Comparison of ENCODE assay signal across 12 cellular contexts in the genomic region with DNA sequence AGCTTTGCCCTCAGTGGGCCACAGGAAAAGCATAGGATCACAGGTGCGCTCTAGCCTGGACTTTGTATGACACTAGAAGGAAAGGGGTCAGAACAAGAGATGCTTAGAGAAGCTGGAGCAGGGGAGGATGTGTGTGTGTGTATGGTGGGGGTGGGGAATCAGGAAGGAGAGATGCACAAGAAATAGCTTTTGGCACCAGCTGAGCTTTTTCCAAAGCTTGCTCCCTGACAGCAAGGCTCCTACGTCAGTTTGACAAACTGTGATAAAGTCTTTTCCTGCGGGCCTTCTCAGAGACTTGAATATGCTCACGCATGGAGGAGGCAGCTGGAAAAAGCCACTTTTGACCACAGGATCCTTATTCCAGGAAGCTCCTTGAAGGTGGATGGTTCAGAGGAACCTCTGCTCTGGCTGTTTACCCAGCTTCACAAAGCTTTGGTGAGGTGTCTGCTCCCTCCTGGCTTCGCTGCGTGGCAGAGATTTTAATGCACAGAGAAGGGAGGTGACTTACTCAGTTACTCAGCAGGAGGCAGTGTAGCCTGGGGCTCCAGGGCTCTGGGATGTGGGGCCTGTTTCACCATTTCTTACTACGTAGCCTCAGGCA. TPM values are rescaled to one million over a fixed set of nuclear protein-coding genes. Genes with fewer than 3 reads are reported as not detected.
A peak's percentile ranks its signal among the peaks of the same experiment; 100 is the strongest.
DNase-seq lines count a peak whose midpoint lies in the region; ATAC-seq and TF ChIP-seq lines count a peak whose summit lies in the region.
"Had no signal": no experiment of that assay in that cellular context is flagged by ENCODE, and none has a peak within 500 bp of the region (broad histone marks: within the 10 kb centered on the region; RNA-seq: fewer than 3 reads in every experiment).

No MANE protein-coding gene starts in this region.

- intact Hi-C loops in lower leg skin (cut with DNase I; ENCODE audit: low total_unique reads), result loop anchor here (10.0 kb wide), 1 partner anchor 621 kb away; the partner anchor contains the start of gene PLA2G6

- H3K27me3 ChIP-seq in liver (ENCODE audit: control insufficient read depth in 4 of 4, insufficient read depth in 4 of 4, low read length in 3 of 4) (no peaks in the 10 kb centered on the region), suprapubic skin (no peaks in the 10 kb centered on the region)

- ATAC-seq in HG02642 (IDR thresholded peaks at IDR 0.05; ENCODE audit: poor library complexity, unreplicated experiment), result no peak
- ATAC-seq: activated T-cell treated with anti-CD3 and anti-CD28 coated beads, Interleukin-2, amount 50 U/mL, for 72 hours; stimulated activated naive B cell treated with anti-CD40 and anti-IgM and Interleukin-4, amounts not matched to agents 10 μg/mL and 1 μg/mL and 100 μg/mL, for 72 hours had no signal

- H3K4me1 ChIP-seq in liver (ENCODE audit: control insufficient read depth in 4 of 4, insufficient read depth in 4 of 4, low read length in 3 of 4) (peaks cover 37 to 78% (median 66%) of the 10 kb centered on the region in 4 donors), suprapubic skin (peaks cover 90% of the 10 kb centered on the region)

- H3K4me3 ChIP-seq in cardiac fibroblast (replicated peaks in 1 of 2; ENCODE audit: low read depth in 2 of 2, low read length in 2 of 2) (peak overlapping the region; percentile 11 to 35), liver (ENCODE audit: low read depth in 1 of 3, low read length in 3 of 3) (no peak overlapping the region), suprapubic skin (no peak overlapping the region), lower leg skin (ENCODE audit: low read depth, poor library complexity, severe bottlenecking) (no peak overlapping the region)

- TF ChIP-seq CTCF in cardiac fibroblast (IDR thresholded peaks at IDR 0.05; ENCODE audit: low read depth, low read length), result peak; percentile 6
- TF ChIP-seq CTCF in liver (IDR thresholded peaks at IDR 0.05; ENCODE audit: low read depth, low read length, missing input control), result no peak
- no peak for TF ChIP-seq CTCF in suprapubic skin (IDR thresholded peaks at IDR 0.05)
- TF ChIP-seq CTCF in lower leg skin (IDR thresholded peaks at IDR 0.05), result no peak
- no peak for TF ChIP-seq CTCF in GM10266 (IDR thresholded peaks at IDR 0.05; ENCODE audit: control insufficient read depth, insufficient read depth, low read depth, missing control alignments)

- H3K9me3 ChIP-seq in liver (ENCODE audit: control insufficient read depth in 4 of 4, low read length in 3 of 4) (no peaks in the 10 kb centered on the region), suprapubic skin (no peaks in the 10 kb centered on the region)

- 64% methylated on average over 7 of the region's 7 CpGs for WGBS in liver
- WGBS in suprapubic skin, result 45% methylated on average over 7 of the region's 7 CpGs
- WGBS in lower leg skin, 2 donors, result 40 to 42% methylated on average over 7 of the region's 7 CpGs

- DNase-seq in NCI-H226, result peak; percentile 59
- DNase-seq in cardiac fibroblast (ENCODE audit: low read depth in 2 of 2), result peak; percentile 51 to 93
- no peak for DNase-seq in suprapubic skin (ENCODE audit: low spot score in 2 of 2)
- DNase-seq in lower leg skin (ENCODE audit: low spot score in 2 of 2), result no peak
- DNase-seq in T-helper 9 cell, result no peak
- no peak for DNase-seq in GM10266 (ENCODE audit: extremely low spot score)
- DNase-seq: activated T-cell treated with anti-CD3 and anti-CD28 coated beads, Interleukin-2, amount 50 U/mL, for 72 hours; NCI-H1694 treated with DMSO at 0.1 percent for 48 hours; stimulated activated naive B cell treated with anti-CD40 and anti-IgM and Interleukin-4, amounts not matched to agents 10 μg/mL and 1 μg/mL and 100 μg/mL, for 72 hours had no signal

- TF ChIP-seq RAD21 in liver (IDR thresholded peaks at IDR 0.05), result peak in 1 of 2 donors; percentile 12

- no peak for TF ChIP-seq POLR2A in suprapubic skin (IDR thresholded peaks at IDR 0.05)
- no peak for TF ChIP-seq POLR2A in lower leg skin (IDR thresholded peaks at IDR 0.05)

- no peak for TF ChIP-seq EP300 in suprapubic skin (IDR thresholded peaks at IDR 0.05)

- H3K36me3 ChIP-seq in liver (ENCODE audit: control insufficient read depth in 4 of 4, insufficient read depth in 3 of 4, low read depth in 1 of 4, low read length in 3 of 4) (peaks cover 3 to 14% (median 7%) of the 10 kb centered on the region in 4 donors), suprapubic skin (peaks cover 30% of the 10 kb centered on the region)

- peak overlapping the region in 1 of 2 donors; percentile 50 for H3K9ac ChIP-seq in liver (ENCODE audit: low read depth in 1 of 2, low read length in 2 of 2)

- H3K27ac ChIP-seq in liver (ENCODE audit: low read depth in 1 of 2, low read length in 2 of 2) (peak overlapping the region; percentile 94 to 100), suprapubic skin (peak overlapping the region; percentile 99)

TF ChIP-seq in liver, 16 proteins besides CTCF, POLR2A, EP300 and RAD21:
- TF ChIP-seq NR2F2 (IDR thresholded peaks at IDR 0.05), result peak; percentile 58
- TF ChIP-seq YY1 (IDR thresholded peaks at IDR 0.05), result peak; percentile 7
- TF ChIP-seq REST (IDR thresholded peaks at IDR 0.05), result no peak
- TF ChIP-seq HNF4G (IDR thresholded peaks at IDR 0.05), result no peak

RNA-seq across cellular contexts. Expression of gene CDC42EP1, which starts 3.9 kb away (rescaled TPM):
- 10 to 100 TPM; 10.2 to 18.8 TPM for total RNA-seq in liver
- 10 to 100 TPM; 43.6 to 66.6 TPM for polyA plus RNA-seq in liver
- 10 to 100 TPM; 32.1 to 93.7 (median 80.9) TPM for total RNA-seq in suprapubic skin
- total RNA-seq in lower leg skin, result 10 to 100 TPM; 44.4 to 80.1 (median 70.5) TPM

RNA-seq across cellular contexts. Expression of gene LGALS2, which starts 15.7 kb away (rescaled TPM):
- total RNA-seq in liver (1 to 10 TPM in 1 of 2 donors, under 1 TPM in 1; 0.33 to 3.4 TPM), suprapubic skin (not detected), lower leg skin (1 to 10 TPM in 1 of 4 donors, not detected in 3; 1.4 TPM)
- 1 to 10 TPM in 1 of 2 donors, under 1 TPM in 1; 0.81 to 2.3 TPM for polyA plus RNA-seq in liver
- total RNA-seq: activated T-cell treated with anti-CD3 and anti-CD28 coated beads, Interleukin-2, amount 50 U/mL, for 72 hours; posterior vena cava had no signal

RNA-seq across cellular contexts. Expression of gene GGA1, which starts 44.4 kb away (rescaled TPM):
- total RNA-seq in liver, result 10 to 100 TPM; 17.4 to 26.4 TPM
- 10 to 100 TPM; 15.1 to 18.2 TPM for polyA plus RNA-seq in liver
- 100 to 1,000 TPM in 1 of 4 donors, 10 to 100 TPM in 3; 52.8 to 124 (median 65.3) TPM for total RNA-seq in suprapubic skin
- 10 to 100 TPM; 50.3 to 66.0 (median 53.6) TPM for total RNA-seq in lower leg skin

RNA-seq across cellular contexts. Expression of gene CARD10, which starts 45.0 kb away (rescaled TPM):
- total RNA-seq in liver (1 to 10 TPM; 7.8 to 8.9 TPM), suprapubic skin (10 to 100 TPM; 12.2 to 17.3 (median 14.8) TPM), lower leg skin (10 to 100 TPM; 13.2 to 22.5 (median 18.6) TPM)
- polyA plus RNA-seq in liver, result 10 to 100 TPM in 1 of 2 donors, 1 to 10 TPM in 1; 7.9 to 14.0 TPM

Comparison
In these comparisons a context has a peak if more than half of its experiments do, and no peak if none do; other contexts are left out.
1. DNase-seq: peak in NCI-H226 (single experiment) and cardiac fibroblast (2 of 2); none in suprapubic skin (0 of 2), lower leg skin (0 of 2), T-helper 9 cell (single experiment) and GM10266 (single experiment).
2. H3K4me3 ChIP-seq: peak in cardiac fibroblast (2 of 2); none in liver (0 of 3), suprapubic skin (single experiment) and lower leg skin (single experiment).